ENCODE assay signal across 8 cellular contexts in the genomic region with DNA sequence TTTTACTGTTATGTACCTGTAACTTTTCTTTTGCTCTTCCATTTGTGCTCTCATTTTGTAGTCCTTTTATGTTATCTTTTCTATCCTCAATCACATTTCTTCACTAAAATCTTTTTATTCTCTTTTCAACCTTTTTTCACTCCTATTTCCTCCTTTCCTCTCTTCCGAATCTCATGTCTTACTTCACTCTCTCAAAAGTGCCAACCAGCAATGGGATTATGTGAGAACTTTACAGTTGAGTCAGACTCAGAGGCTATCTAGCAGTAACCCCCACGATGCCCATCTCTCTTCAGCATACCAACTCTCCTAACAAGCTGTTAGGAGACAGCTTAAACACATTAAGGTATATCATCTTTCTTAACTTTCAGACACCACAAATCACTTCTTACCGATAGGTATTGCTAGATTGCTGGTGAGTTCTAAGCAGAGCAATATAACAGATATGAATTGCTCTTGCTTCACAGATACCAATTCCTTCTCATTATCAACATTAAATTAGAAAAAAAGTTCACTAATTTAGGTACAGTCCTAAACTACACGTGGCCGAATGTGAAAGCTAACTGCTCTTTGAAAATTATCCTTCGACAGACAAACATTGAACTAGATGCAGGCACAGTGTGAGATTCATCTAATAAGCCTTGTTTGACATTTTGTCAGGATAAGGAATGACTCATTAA. TPM values are rescaled to one million over a fixed set of nuclear protein-coding genes. Genes with fewer than 3 reads are reported as not detected.
A peak's percentile ranks its signal among the peaks of the same experiment; 100 is the strongest.
DNase-seq lines count a peak whose midpoint lies in the region; ATAC-seq and TF ChIP-seq lines count a peak whose summit lies in the region.

No MANE protein-coding gene starts in this region.

- H3K18ac ChIP-seq in H9 (ENCODE audit: insufficient read length, low read depth, low read length): no peak overlapping the region

- peaks cover 35% of the 10 kb centered on the region for H3K27me3 Mint-ChIP-seq in H9 (ENCODE audit: low read depth)

- TF ChIP-seq EP300 in gastroesophageal sphincter (IDR thresholded peaks at IDR 0.05): no peak

- ATAC-seq in gastroesophageal sphincter: no peak
- no peak for ATAC-seq in psoas muscle
- ATAC-seq in HG02623 (IDR thresholded peaks at IDR 0.05; ENCODE audit: unreplicated experiment): no peak
- no peak for ATAC-seq in HG02884 (IDR thresholded peaks at IDR 0.05; ENCODE audit: unreplicated experiment)

- intact Hi-C loops in psoas muscle (cut with DNase I): no loop called here

- no peaks in the 10 kb centered on the region for H4K20me1 ChIP-seq in H9 (ENCODE audit: control insufficient read depth, insufficient read depth, insufficient read length)

- H3K14ac ChIP-seq in H9 (ENCODE audit: insufficient read depth, low read length): no peak overlapping the region

- H2BK120ac ChIP-seq in H9 (ENCODE audit: low read depth, low read length, poor library complexity, severe bottlenecking): no peak overlapping the region

- H3K36me3 Mint-ChIP-seq in H9 (ENCODE audit: insufficient read depth in 1 of 3, low read depth in 3 of 3): peaks cover 2 to 7% (median 4%) of the 10 kb centered on the region in 3 experiments

- no peak for TF ChIP-seq POLR2A in gastroesophageal sphincter (IDR thresholded peaks at IDR 0.05)

- H2BK15ac ChIP-seq in H9 (ENCODE audit: low read depth, low read length): no peak overlapping the region

- no peak overlapping the region for H2AK5ac ChIP-seq in H9 (ENCODE audit: insufficient read length, low read length)

- H3K27ac Mint-ChIP-seq in H9: no peak overlapping the region

- H4K91ac ChIP-seq in H9 (ENCODE audit: insufficient read length, low read depth, low read length): no peak overlapping the region

- H4K5ac ChIP-seq in H9 (ENCODE audit: insufficient read length, low read depth, low read length): no peak overlapping the region

- no peak overlapping the region for H2AFZ ChIP-seq in H9 (ENCODE audit: low read length)

- H3K9ac ChIP-seq in H9 (ENCODE audit: extremely low read depth, insufficient read length, low read length): no peak overlapping the region

- 100% methylated on average over 1 of the region's 6 CpGs for WGBS in H9 (ENCODE audit: extremely low coverage, insufficient read length, low lambda C conversion rate)
- WGBS in gastroesophageal sphincter (ENCODE audit: low coverage in 1 of 2), 2 donors: 17 to 19% methylated on average over 6 of the region's 6 CpGs
- WGBS in psoas muscle, 3 donors: 19 to 33% (median 19%) methylated on average over 6 of the region's 6 CpGs

- no peaks in the 10 kb centered on the region for H3K79me2 ChIP-seq in H9 (ENCODE audit: insufficient read depth, low read length)

- no peak overlapping the region for H2BK5ac ChIP-seq in H9 (ENCODE audit: insufficient read length, low read length)

- H3K36me3 ChIP-seq in SJCRH30 (no peaks in the 10 kb centered on the region), gastroesophageal sphincter (no peaks in the 10 kb centered on the region), psoas muscle (ENCODE audit: insufficient read depth in 1 of 2, low read depth in 1 of 2) (no peaks in the 10 kb centered on the region)

- H3K27ac ChIP-seq in H9 (ENCODE audit: insufficient read length, low read depth, low read length) (no peak overlapping the region), SJCRH30 (no peak overlapping the region), gastroesophageal sphincter (peak overlapping the region; percentile 78 to 96 (median 91)), psoas muscle (no peak overlapping the region)

- no peak for DNase-seq in H9
- peak in 1 of 2 experiments; percentile 5 for DNase-seq in SJCRH30
- DNase-seq in psoas muscle: no peak
- DNase-seq in DMS153 (lab: John Stamatoyannopoulos, UW): no peak
- DNase-seq in amniotic stem cell (lab: John Stamatoyannopoulos, UW): no peak

- H3K4me3 Mint-ChIP-seq in H9: peak overlapping the region; percentile 73 to 82

- no peak overlapping the region for H4K8ac ChIP-seq in H9 (replicated peaks; ENCODE audit: insufficient read length, low read depth, low read length)

- peaks cover 8 to 12% of the 10 kb centered on the region in 2 experiments for H3K9me3 Mint-ChIP-seq in H9

- no peak overlapping the region for H3T11ph ChIP-seq in H9 (ENCODE audit: low read length)

- peaks cover 31 to 32% of the 10 kb centered on the region in 2 experiments for H3K4me1 Mint-ChIP-seq in H9

- no peaks in the 10 kb centered on the region for H3K79me1 ChIP-seq in H9 (ENCODE audit: insufficient read depth, low read depth, low read length, poor library complexity, severe bottlenecking)

- H3K23ac ChIP-seq in H9 (ENCODE audit: insufficient read length, low read depth, low read length): no peak overlapping the region

- no peak for TF ChIP-seq CTCF in H9 (conservative IDR thresholded peaks at IDR 0.05)
- no peak for TF ChIP-seq CTCF in gastroesophageal sphincter (IDR thresholded peaks at IDR 0.05)
- no peak for TF ChIP-seq CTCF in psoas muscle (IDR thresholded peaks at IDR 0.05)

- H3K9me3 ChIP-seq in H9 (ENCODE audit: control insufficient read depth, low read depth, low read length): no peaks in the 10 kb centered on the region
- H3K9me3 ChIP-seq in SJCRH30 (replicated peaks): no peaks in the 10 kb centered on the region
- H3K9me3 ChIP-seq in gastroesophageal sphincter: no peaks in the 10 kb centered on the region
- no peaks in the 10 kb centered on the region for H3K9me3 ChIP-seq in psoas muscle

- no peak overlapping the region for H3K4ac ChIP-seq in H9 (ENCODE audit: low read depth, low read length)

- H3K27me3 ChIP-seq in H9 (ENCODE audit: insufficient read depth, low read length) (no peaks in the 10 kb centered on the region; the same call in 1 of the 2 replicates), SJCRH30 (no peaks in the 10 kb centered on the region), gastroesophageal sphincter (no peaks in the 10 kb centered on the region), psoas muscle (ENCODE audit: insufficient read depth in 3 of 3, low read length in 2 of 3) (peaks cover 0 to 22% (median 0%) of the 10 kb centered on the region in 3 donors)

- no peak overlapping the region for H3K56ac ChIP-seq in H9 (ENCODE audit: insufficient read length, low read depth, low read length)

- H3K4me3 ChIP-seq in SJCRH30: peak overlapping the region; percentile 70; the same call in 1 of the 2 replicates
- peak overlapping the region; percentile 74 to 93 for H3K4me3 ChIP-seq in gastroesophageal sphincter
- H3K4me3 ChIP-seq in psoas muscle: peak overlapping the region; percentile 76

- no peaks in the 10 kb centered on the region for H3K4me1 ChIP-seq in H9 (ENCODE audit: insufficient read depth, low read length)
- no peaks in the 10 kb centered on the region; the same call in 1 of the 2 replicates for H3K4me1 ChIP-seq in SJCRH30
- H3K4me1 ChIP-seq in gastroesophageal sphincter: peaks cover 0 to 55% (median 0%) of the 10 kb centered on the region in 3 donors
- peaks cover 5% of the 10 kb centered on the region for H3K4me1 ChIP-seq in psoas muscle

- H2BK20ac ChIP-seq in H9 (ENCODE audit: low read depth, low read length, poor library complexity, severe bottlenecking): no peak overlapping the region

- no peak overlapping the region for H2BK12ac ChIP-seq in H9 (ENCODE audit: insufficient read length, low read depth, low read length)

- H3K23me2 ChIP-seq in H9 (ENCODE audit: insufficient read length, low read depth, low read length, poor library complexity, severe bottlenecking): peaks cover 8% of the 10 kb centered on the region

- peak overlapping the region; percentile 82 for H3K4me2 ChIP-seq in H9 (ENCODE audit: insufficient read depth, insufficient read length, low read length)

RNA-seq across cellular contexts. Expression of a gene that starts 1.4 kb away (rescaled TPM):
- total RNA-seq in H9 (2021) (10.4 and 11.4 TPM in 2 replicates), gastroesophageal sphincter (10 to 100 TPM in 2 of 4 donors, 1 to 10 TPM in 2; 7.5 to 25.5 (median 10.3) TPM), psoas muscle (under 1 TPM; 0.22 to 0.52 (median 0.35) TPM)
- 8.9 and 11.3 TPM in 2 replicates for total RNA-seq in SJCRH30 (2014; rRNA removed; shearing (Covaris generic))
- polyA plus RNA-seq in psoas muscle: under 1 TPM; 0.14 to 0.48 (median 0.39) TPM

Comparison
In these comparisons a context has a peak if more than half of its experiments do, and no peak if none do; other contexts are left out.
1. H3K27ac ChIP-seq: peak in gastroesophageal sphincter (4 of 4); none in H9 (single experiment), SJCRH30 (single experiment) and psoas muscle (single experiment).
2. Peak in every context shown above with its lines, with median percentiles within 50 percentile points of each other: H3K4me3 ChIP-seq.